Comparison of ENCODE assay signal across 7 cellular contexts in the genomic region with DNA sequence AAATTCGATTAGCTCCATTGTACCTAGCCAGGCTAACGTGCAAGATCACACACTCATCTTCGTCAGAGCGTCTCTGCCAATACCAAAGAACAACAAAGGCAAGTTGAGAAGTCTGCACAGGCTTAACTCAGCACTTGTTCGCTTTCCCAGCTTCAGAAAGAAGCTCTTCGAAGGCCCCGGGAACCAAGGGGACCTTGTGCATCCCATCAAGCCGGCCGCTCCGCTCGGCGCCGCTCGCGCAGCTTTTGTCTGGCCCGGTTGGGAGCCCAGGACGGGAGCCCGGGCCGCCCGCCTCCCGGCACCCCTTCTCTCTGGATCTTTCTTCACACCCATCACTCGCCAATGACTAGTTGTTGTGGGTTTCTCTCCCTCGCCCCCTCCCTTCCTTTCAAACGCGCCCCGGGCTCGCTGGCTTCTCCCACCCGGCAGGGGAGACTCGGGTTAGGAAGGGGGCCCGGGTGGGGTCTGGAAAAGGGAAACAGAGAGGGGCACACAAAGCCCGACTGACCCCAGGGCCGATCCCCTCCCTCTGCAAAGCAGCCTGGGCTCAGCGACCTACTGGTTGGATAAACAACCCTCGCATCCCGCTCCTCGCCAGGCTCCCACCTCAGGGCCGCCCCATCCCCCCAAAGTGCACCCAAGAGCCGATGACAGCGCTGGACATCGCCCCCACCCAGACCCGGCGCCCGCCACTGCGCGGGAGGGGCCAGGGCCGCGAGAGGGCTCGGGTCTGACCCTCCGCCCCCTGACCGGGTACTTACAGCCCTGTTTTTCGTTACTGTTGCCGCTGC. TPM values are rescaled to one million over a fixed set of nuclear protein-coding genes. Genes with fewer than 3 reads are reported as not detected.
A peak's percentile ranks its signal among the peaks of the same experiment; 100 is the strongest.
DNase-seq lines count a peak whose midpoint lies in the region; ATAC-seq and TF ChIP-seq lines count a peak whose summit lies in the region.

No MANE protein-coding gene starts in this region.

- CTCF ChIA-PET in activated CD4-positive, alpha-beta T cell treated with anti-CD3 and anti-CD28 coated beads, Interleukin-2, amount 10 ng/mL, durations not matched to agents 7 days and 5 days (lab: Charles Lee): interaction anchor here (0.5 to 1.4 kb wide), 9 partner anchors 9 to 293 kb away, joined by 3 to 4 read pairs (median 3); a partner anchor contains a TSS

- intact Hi-C loops in right lobe of liver (cut with DNase I): no loop called here

- no peaks in the 10 kb centered on the region for H3K36me3 ChIP-seq in right lobe of liver

- 0% methylated on average over 26 of the region's 52 CpGs for WGBS in right lobe of liver (ENCODE audit: insufficient coverage, low coverage, low lambda C conversion rate, missing lambda C conversion rate)

- no peak for TF ChIP-seq CTCF in right lobe of liver (IDR thresholded peaks at IDR 0.05)

- POLR2A ChIA-PET in activated CD4-positive, alpha-beta T cell treated with anti-CD3 and anti-CD28 coated beads, Interleukin-2, amount 10 ng/mL, durations not matched to agents 7 days and 5 days (lab: Charles Lee): interaction anchor here (0.6 to 1.3 kb wide), 4 partner anchors 14 to 74 kb away, joined by 3 to 10 read pairs (median 4); no protein-coding TSS in a partner anchor

- peak overlapping the region; percentile 82 to 87 (median 84) for H3K4me3 ChIP-seq in right lobe of liver

- peak overlapping the region; percentile 98 to 99 (median 98) for H3K27ac ChIP-seq in right lobe of liver

- no peaks in the 10 kb centered on the region for H3K27me3 ChIP-seq in right lobe of liver

- peaks cover 61% of the 10 kb centered on the region for H3K4me1 Mint-ChIP-seq in activated CD4-positive, alpha-beta T cell treated with anti-CD3 and anti-CD28 coated beads, Interleukin-2, amount 10 ng/mL, durations not matched to agents 7 days and 5 days

- H3K9me3 Mint-ChIP-seq in activated CD4-positive, alpha-beta T cell treated with anti-CD3 and anti-CD28 coated beads, Interleukin-2, amount 10 ng/mL, durations not matched to agents 7 days and 5 days: no peaks in the 10 kb centered on the region

- TF ChIP-seq POLR2A in right lobe of liver (IDR thresholded peaks at IDR 0.05): no peak

- peak overlapping the region; percentile 95 for H3K4me3 Mint-ChIP-seq in activated CD4-positive, alpha-beta T cell treated with anti-CD3 and anti-CD28 coated beads, Interleukin-2, amount 10 ng/mL, durations not matched to agents 7 days and 5 days

- peak overlapping the region; percentile 100 for H3K27ac Mint-ChIP-seq in activated CD4-positive, alpha-beta T cell treated with anti-CD3 and anti-CD28 coated beads, Interleukin-2, amount 10 ng/mL, durations not matched to agents 7 days and 5 days

- H3K4me1 ChIP-seq in right lobe of liver: peaks cover 0 to 35% (median 9%) of the 10 kb centered on the region in 4 donors

- H3K27me3 Mint-ChIP-seq in activated CD4-positive, alpha-beta T cell treated with anti-CD3 and anti-CD28 coated beads, Interleukin-2, amount 10 ng/mL, durations not matched to agents 7 days and 5 days: no peaks in the 10 kb centered on the region

- peaks cover 29% of the 10 kb centered on the region for H3K36me3 Mint-ChIP-seq in activated CD4-positive, alpha-beta T cell treated with anti-CD3 and anti-CD28 coated beads, Interleukin-2, amount 10 ng/mL, durations not matched to agents 7 days and 5 days (ENCODE audit: low read depth)

- peak; percentile 39 for ATAC-seq in GM18498 (IDR thresholded peaks at IDR 0.05; ENCODE audit: unreplicated experiment)
- peak; percentile 37 for ATAC-seq in HG02588 (IDR thresholded peaks at IDR 0.05; ENCODE audit: unreplicated experiment)
- ATAC-seq in right lobe of liver: peak; percentile 61 to 79 (median 64)

- DNase-seq in NCI-H1417 treated with DMSO at 0.1 percent for 48 hours (lab: John Stamatoyannopoulos, UW) (peak; percentile 74), dedifferentiated amniotic fluid mesenchymal stem cell (ENCODE audit: extremely low spot score) (peak; percentile 60), right lobe of liver (peak in 2 of 3 donors; percentile 71 to 79)
- DNase-seq in activated CD4-positive, alpha-beta T cell treated with anti-CD3 and anti-CD28 coated beads, Interleukin-2, amount 10 ng/mL, durations not matched to agents 7 days and 5 days: peak; percentile 53
- DNase-seq in stimulated activated CD4-positive, alpha-beta T cell treated with anti-CD3 and anti-CD28 coated beads, Interleukin-4, amount 100 ng/mL, for 4 hours: peak; percentile 32 to 38

- H3K9me3 ChIP-seq in right lobe of liver: no peaks in the 10 kb centered on the region

RNA-seq across cellular contexts. Expression of a gene that starts 0.5 kb away (rescaled TPM):
- total RNA-seq in activated CD4-positive, alpha-beta T cell treated with anti-CD3 and anti-CD28 coated beads, Interleukin-2, amount 10 ng/mL, durations not matched to agents 7 days and 5 days: 10 to 100 TPM; 52.7 to 54.9 TPM
- total RNA-seq in right lobe of liver: 10 to 100 TPM; 19.7 to 32.4 (median 24.1) TPM

Comparison
In these comparisons a context has a peak if more than half of its experiments do, and no peak if none do; other contexts are left out.
1. Peak in every context shown above with its lines: DNase-seq, ATAC-seq, H3K4me3 ChIP-seq and H3K27ac ChIP-seq.